Comparison of ENCODE assay signal across 8 cellular contexts in genomic region chr15:40382580-40383456, GRCh38. TPM values are rescaled to one million over a fixed set of nuclear protein-coding genes. Genes with fewer than 3 reads are reported as not detected.
DNase-seq lines count a peak whose midpoint lies in the region; ATAC-seq and TF ChIP-seq lines count a peak whose summit lies in the region.

A gene with protein sequence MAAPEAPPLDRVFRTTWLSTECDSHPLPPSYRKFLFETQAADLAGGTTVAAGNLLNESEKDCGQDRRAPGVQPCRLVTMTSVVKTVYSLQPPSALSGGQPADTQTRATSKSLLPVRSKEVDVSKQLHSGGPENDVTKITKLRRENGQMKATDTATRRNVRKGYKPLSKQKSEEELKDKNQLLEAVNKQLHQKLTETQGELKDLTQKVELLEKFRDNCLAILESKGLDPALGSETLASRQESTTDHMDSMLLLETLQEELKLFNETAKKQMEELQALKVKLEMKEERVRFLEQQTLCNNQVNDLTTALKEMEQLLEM (plus strand): TSS chr15:40382721. CDS start chr15:40382836, 115 bp downstream.

- DNase-seq in AG08395 (ENCODE audit: low spot score), result peak; percentile 96
- peak; percentile 73 for DNase-seq in NCI-H226
- DNase-seq in cardiac fibroblast (ENCODE audit: low read depth in 2 of 2), result peak; percentile 94 to 95
- peak; percentile 89 to 91 (median 89) for DNase-seq in immature natural killer cell
- peak; percentile 82 for DNase-seq in smooth muscle cell of the brain vasculature (ENCODE audit: low read depth, low spot score)

- peaks cover 5 to 15% (median 6%) of the 10 kb centered on the region in 3 donors for H3K36me3 Mint-ChIP-seq in immature natural killer cell

- in situ Hi-C loops in GM18951 (cut with MboI; ENCODE audit: low sequenced_read_pairs, unreplicated experiment), result no loop called here

- peaks cover 0 to 5% (median 0%) of the 10 kb centered on the region in 3 donors for H3K27me3 Mint-ChIP-seq in immature natural killer cell (ENCODE audit: low read depth in 3 of 3)

- peak within 1 kb of the TSS; percentile 79 to 93 (median 83) for H3K27ac Mint-ChIP-seq in immature natural killer cell

- H3K4me1 Mint-ChIP-seq in immature natural killer cell, result peaks cover 15 to 23% of the 10 kb centered on the region in 2 donors

- H3K4me3 Mint-ChIP-seq in immature natural killer cell, result peak within 1 kb of the TSS; percentile 95 to 97 (median 96)

- no peak for TF ChIP-seq CTCF in WI38 (IDR thresholded peaks at IDR 0.05; ENCODE audit: low read depth, low read length)
- no peak for TF ChIP-seq CTCF in cardiac fibroblast (IDR thresholded peaks at IDR 0.05; ENCODE audit: low read depth, low read length)

- peak; percentile 98 for ATAC-seq in HG03175 (IDR thresholded peaks at IDR 0.05; ENCODE audit: unreplicated experiment)

- H3K4me3 ChIP-seq in WI38 (ENCODE audit: low read depth, low read length), result peak within 1 kb of the TSS; percentile 96
- H3K4me3 ChIP-seq in cardiac fibroblast (replicated peaks in 1 of 2; ENCODE audit: low read depth in 2 of 2, low read length in 2 of 2), result peak within 1 kb of the TSS; percentile 86 to 90

- peak; percentile 69 for TF ChIP-seq POLR2A in GM18951 (IDR thresholded peaks at IDR 0.05; ENCODE audit: extremely low read depth, insufficient read depth, insufficient read length)

- no peaks in the 10 kb centered on the region for H3K9me3 Mint-ChIP-seq in immature natural killer cell

RNA-seq across cellular contexts. Expression of the gene that starts here (rescaled TPM):
- 1 to 10 TPM; 2.7 to 5.6 (median 2.8) TPM for polyA plus RNA-seq in immature natural killer cell

Comparison
In these comparisons a context has a peak if more than half of its experiments do, and no peak if none do; other contexts are left out.
1. Peak in every context shown above with its lines: DNase-seq, ATAC-seq and H3K4me3 ChIP-seq.